Comparison of ENCODE assay signal across 1 cellular context in the genomic region with DNA sequence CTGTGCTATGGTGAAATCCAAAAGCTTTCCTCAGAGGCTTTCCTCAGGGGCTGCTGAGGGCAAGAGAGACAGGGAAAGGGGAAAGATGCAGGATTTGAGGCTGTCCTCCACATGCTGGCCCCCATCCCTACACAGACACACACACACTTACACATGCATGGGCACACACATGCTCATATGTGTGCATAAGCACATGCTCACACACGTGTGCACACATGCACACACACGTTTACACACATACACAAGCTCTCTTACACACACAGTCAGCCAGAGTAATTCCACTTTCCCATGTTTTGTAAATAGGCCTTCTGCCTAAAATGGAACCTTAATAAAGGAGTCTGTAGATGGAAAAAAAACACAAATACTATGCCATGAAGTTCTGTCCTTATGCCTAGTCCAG.
TF ChIP-seq lines count a peak whose summit lies in the region.

No MANE protein-coding gene starts in this region.

TF ChIP-seq in H1, 55 proteins besides CTCF, POLR2A, EP300 and RAD21:
- TF ChIP-seq CTBP2 (IDR thresholded peaks at IDR 0.05; ENCODE audit: borderline replicate concordance, insufficient read depth, insufficient read length, low read length) (no peak), SIRT6 (IDR thresholded peaks at IDR 0.05; ENCODE audit: low read length) (no peak)
- TF ChIP-seq, protein P1, sequence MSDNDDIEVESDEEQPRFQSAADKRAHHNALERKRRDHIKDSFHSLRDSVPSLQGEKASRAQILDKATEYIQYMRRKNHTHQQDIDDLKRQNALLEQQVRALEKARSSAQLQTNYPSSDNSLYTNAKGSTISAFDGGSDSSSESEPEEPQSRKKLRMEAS (IDR thresholded peaks at IDR 0.05) = no peak
